ENCODE assay signal across 8 cellular contexts in genomic region chr9:137390553-137391410, GRCh38.
DNase-seq lines count a peak whose midpoint lies in the region; ATAC-seq lines count a peak whose summit lies in the region.
"Had no signal": no experiment of that assay in that cellular context is flagged by ENCODE, and none has a peak within 500 bp of the region (broad histone marks: within the 10 kb centered on the region; RNA-seq: fewer than 3 reads in every experiment).

No MANE protein-coding gene starts in this region.

- ATAC-seq in HG02870 (IDR thresholded peaks at IDR 0.05; ENCODE audit: unreplicated experiment) = no peak

- H3K4me3 ChIP-seq in subcutaneous abdominal adipose tissue (ENCODE audit: low read depth in 1 of 5, low read length in 5 of 5) = peak overlapping the region in 1 of 5 donors; percentile 31
- H3K4me3 ChIP-seq: SJSA1 had no signal

- in situ Hi-C loops in KBM-7 (cut with MboI; ENCODE audit: low pct_unique_long_range_greater_than_20kb, low sequenced_read_pairs) = no loop called here

- peaks cover 0 to 29% (median 10%) of the 10 kb centered on the region in 5 donors for H3K36me3 ChIP-seq in subcutaneous abdominal adipose tissue (ENCODE audit: control insufficient read depth in 5 of 5, insufficient read depth in 5 of 5, low read length in 5 of 5)
- H3K36me3 ChIP-seq: SJSA1 had no signal

- H3K4me1 ChIP-seq in subcutaneous abdominal adipose tissue (ENCODE audit: control insufficient read depth in 5 of 5, insufficient read depth in 5 of 5, low read length in 5 of 5) = peaks cover 0 to 44% (median 6%) of the 10 kb centered on the region in 5 donors
- H3K4me1 ChIP-seq: SJSA1 had no signal

- peak overlapping the region in 1 of 5 donors; percentile 35 for H3K9ac ChIP-seq in subcutaneous abdominal adipose tissue (ENCODE audit: low read length in 5 of 5)

- H3K27me3 ChIP-seq in layer of hippocampus (ENCODE audit: control insufficient read depth, insufficient read depth, low read length) (no peaks in the 10 kb centered on the region), subcutaneous abdominal adipose tissue (ENCODE audit: control insufficient read depth in 5 of 5, insufficient read depth in 4 of 5, low read length in 5 of 5) (no peaks in the 10 kb centered on the region)
- H3K27me3 ChIP-seq: SJSA1 had no signal

- peak; percentile 49 for DNase-seq in KBM-7
- peak; percentile 91 for DNase-seq in RPMI8226
- DNase-seq in activated gamma-delta T cell (lab: John Stamatoyannopoulos, UW) = no peak
- DNase-seq in NK-92 treated with Interleukin-12 subunit alpha and Interleukin-12 subunit beta, amount 100 ng/mL, for 24 hours (lab: John Stamatoyannopoulos, UW) = no peak

- H3K9me3 ChIP-seq in subcutaneous abdominal adipose tissue (ENCODE audit: control insufficient read depth in 5 of 5, low read length in 5 of 5) = no peaks in the 10 kb centered on the region
- H3K9me3 ChIP-seq: SJSA1 had no signal

- H3K27ac ChIP-seq in layer of hippocampus (ENCODE audit: low read depth, low read length) (peak overlapping the region; percentile 10), subcutaneous abdominal adipose tissue (ENCODE audit: low read depth, low read length) (peak overlapping the region; percentile 57)
- H3K27ac ChIP-seq: SJSA1 had no signal

Comparison
In these comparisons a context has a peak if more than half of its experiments do, and no peak if none do; other contexts are left out.
1. DNase-seq: peak in KBM-7 (single experiment) and RPMI8226 (single experiment); none in activated gamma-delta T cell (single experiment) and NK-92 treated with Interleukin-12 subunit alpha and Interleukin-12 subunit beta, amount 100 ng/mL, for 24 hours (single experiment).